ENCODE assay signal across 1 cellular context in the genomic region with DNA sequence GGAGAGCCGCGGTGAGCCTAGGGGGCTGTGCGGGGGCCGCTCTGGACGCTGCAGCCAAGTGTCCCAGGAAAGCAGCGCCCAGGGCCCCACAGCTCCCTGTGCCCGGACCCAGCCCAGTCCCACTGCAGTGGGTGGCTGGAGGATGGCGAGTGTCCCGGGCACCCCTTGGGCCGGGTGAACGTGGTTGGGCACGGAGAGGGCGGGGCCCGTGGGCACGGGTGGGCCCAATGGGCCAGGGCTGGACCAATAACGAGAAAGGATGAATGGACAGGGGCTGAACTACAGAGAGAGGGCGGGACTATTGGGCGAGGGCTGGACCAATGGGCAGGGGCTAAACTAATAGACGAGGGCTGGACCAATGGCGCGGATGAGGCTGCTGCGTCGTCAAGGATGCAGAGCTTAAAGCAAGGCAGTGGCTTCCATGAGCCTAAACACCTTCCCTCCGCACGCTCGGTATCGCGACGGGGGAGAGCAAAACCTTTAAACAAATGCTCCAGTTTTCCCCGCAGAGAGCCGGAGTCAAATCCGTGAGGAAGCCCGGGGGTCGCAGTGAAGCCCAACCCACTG.
TF ChIP-seq lines count a peak whose summit lies in the region.

No MANE protein-coding gene starts in this region.

TF ChIP-seq in SK-N-SH treated with all-trans-retinoic acid at 6 μM for 48 hours, 23 proteins besides CTCF, POLR2A, EP300 and RAD21 (continued from another document):
- TF ChIP-seq, protein P1, sequence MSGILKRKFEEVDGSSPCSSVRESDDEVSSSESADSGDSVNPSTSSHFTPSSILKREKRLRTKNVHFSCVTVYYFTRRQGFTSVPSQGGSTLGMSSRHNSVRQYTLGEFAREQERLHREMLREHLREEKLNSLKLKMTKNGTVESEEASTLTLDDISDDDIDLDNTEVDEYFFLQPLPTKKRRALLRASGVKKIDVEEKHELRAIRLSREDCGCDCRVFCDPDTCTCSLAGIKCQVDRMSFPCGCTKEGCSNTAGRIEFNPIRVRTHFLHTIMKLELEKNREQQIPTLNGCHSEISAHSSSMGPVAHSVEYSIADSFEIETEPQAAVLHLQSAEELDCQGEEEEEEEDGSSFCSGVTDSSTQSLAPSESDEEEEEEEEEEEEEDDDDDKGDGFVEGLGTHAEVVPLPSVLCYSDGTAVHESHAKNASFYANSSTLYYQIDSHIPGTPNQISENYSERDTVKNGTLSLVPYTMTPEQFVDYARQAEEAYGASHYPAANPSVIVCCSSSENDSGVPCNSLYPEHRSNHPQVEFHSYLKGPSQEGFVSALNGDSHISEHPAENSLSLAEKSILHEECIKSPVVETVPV (CRISPR knock-in tag; IDR thresholded peaks at IDR 0.05): no peak
- TF ChIP-seq, protein P2, sequence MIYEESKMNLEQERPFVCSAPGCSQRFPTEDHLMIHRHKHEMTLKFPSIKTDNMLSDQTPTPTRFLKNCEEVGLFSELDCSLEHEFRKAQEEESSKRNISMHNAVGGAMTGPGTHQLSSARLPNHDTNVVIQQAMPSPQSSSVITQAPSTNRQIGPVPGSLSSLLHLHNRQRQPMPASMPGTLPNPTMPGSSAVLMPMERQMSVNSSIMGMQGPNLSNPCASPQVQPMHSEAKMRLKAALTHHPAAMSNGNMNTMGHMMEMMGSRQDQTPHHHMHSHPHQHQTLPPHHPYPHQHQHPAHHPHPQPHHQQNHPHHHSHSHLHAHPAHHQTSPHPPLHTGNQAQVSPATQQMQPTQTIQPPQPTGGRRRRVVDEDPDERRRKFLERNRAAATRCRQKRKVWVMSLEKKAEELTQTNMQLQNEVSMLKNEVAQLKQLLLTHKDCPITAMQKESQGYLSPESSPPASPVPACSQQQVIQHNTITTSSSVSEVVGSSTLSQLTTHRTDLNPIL (CRISPR knock-in tag; IDR thresholded peaks at IDR 0.05; ENCODE audit: low read depth): no peak
